Comparison of ENCODE assay signal across 1 cellular context in the genomic region with DNA sequence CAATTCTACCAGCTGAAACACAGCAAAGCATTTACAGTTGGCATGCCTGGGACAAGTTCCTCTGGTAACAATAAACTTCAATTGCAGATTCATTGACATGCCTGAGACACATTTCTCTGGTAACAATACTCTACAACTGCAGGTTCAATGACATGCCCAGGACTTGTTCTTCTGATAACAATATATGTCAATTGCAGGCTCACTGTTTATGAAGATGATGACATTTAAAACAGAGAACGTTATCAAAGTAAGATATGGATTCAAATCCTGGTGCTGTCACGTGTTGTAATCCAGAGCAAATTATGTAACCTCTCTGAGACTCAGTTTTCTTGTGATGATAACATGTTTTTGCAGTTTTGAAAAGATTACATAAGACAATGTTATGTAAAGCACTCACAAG.
TF ChIP-seq lines count a peak whose summit lies in the region.

No MANE protein-coding gene starts in this region.

TF ChIP-seq in H1, 55 proteins besides CTCF, POLR2A, EP300 and RAD21:
- TF ChIP-seq SIRT6 (IDR thresholded peaks at IDR 0.05; ENCODE audit: low read length) = no peak
- no peak for TF ChIP-seq CEBPB (IDR thresholded peaks at IDR 0.05; ENCODE audit: low read depth, low read length)
- no peak for TF ChIP-seq TEAD4 (IDR thresholded peaks at IDR 0.05; ENCODE audit: low read depth, low read length)
- no peak for TF ChIP-seq MAX (IDR thresholded peaks at IDR 0.05)
- TF ChIP-seq YY1 (IDR thresholded peaks at IDR 0.05; ENCODE audit: low read depth, low read length) = no peak
